In the genomic region with DNA sequence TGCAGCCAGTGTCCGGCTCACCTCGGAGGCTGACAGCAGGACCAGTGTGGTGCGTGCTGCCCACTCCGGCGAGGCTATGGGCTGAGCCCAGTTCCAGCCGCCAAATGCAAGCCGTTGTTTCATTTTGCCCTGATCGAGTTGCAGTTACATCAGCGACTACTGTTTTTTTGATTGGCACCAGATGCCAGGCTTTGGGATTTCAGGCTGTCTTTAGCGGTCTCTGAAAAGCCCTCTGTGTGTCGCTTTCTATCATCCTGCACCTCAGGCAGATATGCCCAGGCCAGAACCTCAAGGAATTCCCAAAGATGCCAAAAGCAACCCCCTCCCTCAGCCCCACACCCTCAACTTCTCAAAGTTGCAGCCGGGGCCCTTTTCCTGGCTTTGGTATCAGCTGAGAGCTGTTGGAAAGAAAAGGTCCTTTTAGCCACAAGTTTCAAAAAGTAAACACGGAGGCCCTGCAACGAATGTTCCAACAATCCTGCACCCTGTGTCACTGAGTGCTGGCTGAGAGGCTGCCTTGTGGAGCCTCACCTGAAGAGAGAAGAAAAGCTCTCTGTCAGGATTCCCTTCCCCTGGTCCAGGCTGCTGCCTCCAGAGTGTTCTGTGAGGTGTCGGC, we compare ENCODE assay signal across 1 cellular context.
TF ChIP-seq lines count a peak whose summit lies in the region.

No MANE protein-coding gene starts in this region.

TF ChIP-seq in HepG2, 621 proteins besides CTCF, POLR2A, EP300 and RAD21 (continued from another document and continues in another):
- TF ChIP-seq, protein P1, sequence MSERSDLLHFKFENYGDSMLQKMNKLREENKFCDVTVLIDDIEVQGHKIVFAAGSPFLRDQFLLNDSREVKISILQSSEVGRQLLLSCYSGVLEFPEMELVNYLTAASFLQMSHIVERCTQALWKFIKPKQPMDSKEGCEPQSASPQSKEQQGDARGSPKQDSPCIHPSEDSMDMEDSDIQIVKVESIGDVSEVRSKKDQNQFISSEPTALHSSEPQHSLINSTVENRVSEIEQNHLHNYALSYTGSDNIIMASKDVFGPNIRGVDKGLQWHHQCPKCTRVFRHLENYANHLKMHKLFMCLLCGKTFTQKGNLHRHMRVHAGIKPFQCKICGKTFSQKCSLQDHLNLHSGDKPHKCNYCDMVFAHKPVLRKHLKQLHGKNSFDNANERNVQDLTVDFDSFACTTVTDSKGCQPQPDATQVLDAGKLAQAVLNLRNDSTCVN (CRISPR knock-in tag; IDR thresholded peaks at IDR 0.05; ENCODE audit: borderline replicate concordance) = no peak
- TF ChIP-seq HMG20A (CRISPR knock-in tag; IDR thresholded peaks at IDR 0.05; ENCODE audit: borderline replicate concordance) = 0 out of 2 replicates have a peak, but pooled peaks have one; percentile 45
- TF ChIP-seq CENPT (CRISPR knock-in tag; IDR thresholded peaks at IDR 0.05; ENCODE audit: low read depth) = no peak
- TF ChIP-seq REXO4 (CRISPR knock-in tag; IDR thresholded peaks at IDR 0.05; ENCODE audit: borderline replicate concordance) = no peak
- TF ChIP-seq ESRRA (CRISPR knock-in tag; IDR thresholded peaks at IDR 0.05; ENCODE audit: low read depth) = no peak
- TF ChIP-seq, protein P2, sequence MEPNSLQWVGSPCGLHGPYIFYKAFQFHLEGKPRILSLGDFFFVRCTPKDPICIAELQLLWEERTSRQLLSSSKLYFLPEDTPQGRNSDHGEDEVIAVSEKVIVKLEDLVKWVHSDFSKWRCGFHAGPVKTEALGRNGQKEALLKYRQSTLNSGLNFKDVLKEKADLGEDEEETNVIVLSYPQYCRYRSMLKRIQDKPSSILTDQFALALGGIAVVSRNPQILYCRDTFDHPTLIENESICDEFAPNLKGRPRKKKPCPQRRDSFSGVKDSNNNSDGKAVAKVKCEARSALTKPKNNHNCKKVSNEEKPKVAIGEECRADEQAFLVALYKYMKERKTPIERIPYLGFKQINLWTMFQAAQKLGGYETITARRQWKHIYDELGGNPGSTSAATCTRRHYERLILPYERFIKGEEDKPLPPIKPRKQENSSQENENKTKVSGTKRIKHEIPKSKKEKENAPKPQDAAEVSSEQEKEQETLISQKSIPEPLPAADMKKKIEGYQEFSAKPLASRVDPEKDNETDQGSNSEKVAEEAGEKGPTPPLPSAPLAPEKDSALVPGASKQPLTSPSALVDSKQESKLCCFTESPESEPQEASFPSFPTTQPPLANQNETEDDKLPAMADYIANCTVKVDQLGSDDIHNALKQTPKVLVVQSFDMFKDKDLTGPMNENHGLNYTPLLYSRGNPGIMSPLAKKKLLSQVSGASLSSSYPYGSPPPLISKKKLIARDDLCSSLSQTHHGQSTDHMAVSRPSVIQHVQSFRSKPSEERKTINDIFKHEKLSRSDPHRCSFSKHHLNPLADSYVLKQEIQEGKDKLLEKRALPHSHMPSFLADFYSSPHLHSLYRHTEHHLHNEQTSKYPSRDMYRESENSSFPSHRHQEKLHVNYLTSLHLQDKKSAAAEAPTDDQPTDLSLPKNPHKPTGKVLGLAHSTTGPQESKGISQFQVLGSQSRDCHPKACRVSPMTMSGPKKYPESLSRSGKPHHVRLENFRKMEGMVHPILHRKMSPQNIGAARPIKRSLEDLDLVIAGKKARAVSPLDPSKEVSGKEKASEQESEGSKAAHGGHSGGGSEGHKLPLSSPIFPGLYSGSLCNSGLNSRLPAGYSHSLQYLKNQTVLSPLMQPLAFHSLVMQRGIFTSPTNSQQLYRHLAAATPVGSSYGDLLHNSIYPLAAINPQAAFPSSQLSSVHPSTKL (CRISPR knock-in tag; IDR thresholded peaks at IDR 0.05) = peak; percentile 81
- TF ChIP-seq ZNF616 (CRISPR knock-in tag; IDR thresholded peaks at IDR 0.05; ENCODE audit: low read depth) = no peak
- no peak for TF ChIP-seq ZNF552 (CRISPR knock-in tag; IDR thresholded peaks at IDR 0.05; ENCODE audit: borderline replicate concordance)
- TF ChIP-seq KDM6A (CRISPR knock-in tag; IDR thresholded peaks at IDR 0.05; ENCODE audit: low read depth) = no peak
- TF ChIP-seq, protein P3, sequence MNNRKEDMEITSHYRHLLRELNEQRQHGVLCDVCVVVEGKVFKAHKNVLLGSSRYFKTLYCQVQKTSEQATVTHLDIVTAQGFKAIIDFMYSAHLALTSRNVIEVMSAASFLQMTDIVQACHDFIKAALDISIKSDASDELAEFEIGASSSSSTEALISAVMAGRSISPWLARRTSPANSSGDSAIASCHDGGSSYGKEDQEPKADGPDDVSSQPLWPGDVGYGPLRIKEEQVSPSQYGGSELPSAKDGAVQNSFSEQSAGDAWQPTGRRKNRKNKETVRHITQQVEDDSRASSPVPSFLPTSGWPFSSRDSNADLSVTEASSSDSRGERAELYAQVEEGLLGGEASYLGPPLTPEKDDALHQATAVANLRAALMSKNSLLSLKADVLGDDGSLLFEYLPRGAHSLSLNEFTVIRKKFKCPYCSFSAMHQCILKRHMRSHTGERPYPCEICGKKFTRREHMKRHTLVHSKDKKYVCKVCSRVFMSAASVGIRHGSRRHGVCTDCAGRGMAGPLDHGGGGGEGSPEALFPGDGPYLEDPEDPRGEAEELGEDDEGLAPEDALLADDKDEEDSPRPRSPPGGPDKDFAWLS (CRISPR knock-in tag; IDR thresholded peaks at IDR 0.05; ENCODE audit: borderline replicate concordance) = no peak
- TF ChIP-seq, protein P4, sequence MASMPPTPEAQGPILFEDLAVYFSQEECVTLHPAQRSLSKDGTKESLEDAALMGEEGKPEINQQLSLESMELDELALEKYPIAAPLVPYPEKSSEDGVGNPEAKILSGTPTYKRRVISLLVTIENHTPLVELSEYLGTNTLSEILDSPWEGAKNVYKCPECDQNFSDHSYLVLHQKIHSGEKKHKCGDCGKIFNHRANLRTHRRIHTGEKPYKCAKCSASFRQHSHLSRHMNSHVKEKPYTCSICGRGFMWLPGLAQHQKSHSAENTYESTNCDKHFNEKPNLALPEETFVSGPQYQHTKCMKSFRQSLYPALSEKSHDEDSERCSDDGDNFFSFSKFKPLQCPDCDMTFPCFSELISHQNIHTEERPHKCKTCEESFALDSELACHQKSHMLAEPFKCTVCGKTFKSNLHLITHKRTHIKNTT (CRISPR knock-in tag; IDR thresholded peaks at IDR 0.05) = no peak
- no peak for TF ChIP-seq TBX3 (IDR thresholded peaks at IDR 0.05; ENCODE audit: borderline replicate concordance)
- no peak for TF ChIP-seq WIZ (CRISPR knock-in tag; IDR thresholded peaks at IDR 0.05)
- TF ChIP-seq ZNF138 (CRISPR knock-in tag; IDR thresholded peaks at IDR 0.05; ENCODE audit: low read depth) = no peak
- TF ChIP-seq, protein P5, sequence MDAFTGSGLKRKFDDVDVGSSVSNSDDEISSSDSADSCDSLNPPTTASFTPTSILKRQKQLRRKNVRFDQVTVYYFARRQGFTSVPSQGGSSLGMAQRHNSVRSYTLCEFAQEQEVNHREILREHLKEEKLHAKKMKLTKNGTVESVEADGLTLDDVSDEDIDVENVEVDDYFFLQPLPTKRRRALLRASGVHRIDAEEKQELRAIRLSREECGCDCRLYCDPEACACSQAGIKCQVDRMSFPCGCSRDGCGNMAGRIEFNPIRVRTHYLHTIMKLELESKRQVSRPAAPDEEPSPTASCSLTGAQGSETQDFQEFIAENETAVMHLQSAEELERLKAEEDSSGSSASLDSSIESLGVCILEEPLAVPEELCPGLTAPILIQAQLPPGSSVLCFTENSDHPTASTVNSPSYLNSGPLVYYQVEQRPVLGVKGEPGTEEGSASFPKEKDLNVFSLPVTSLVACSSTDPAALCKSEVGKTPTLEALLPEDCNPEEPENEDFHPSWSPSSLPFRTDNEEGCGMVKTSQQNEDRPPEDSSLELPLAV (CRISPR knock-in tag; conservative IDR thresholded peaks at IDR 0.05; ENCODE audit: low read depth) = no peak
- TF ChIP-seq PRPF4 (IDR thresholded peaks at IDR 0.05; ENCODE audit: low read depth, low read length, poor library complexity, severe bottlenecking) = no peak
- TF ChIP-seq SMAD3 (CRISPR knock-in tag; IDR thresholded peaks at IDR 0.05) = no peak
- TF ChIP-seq, protein P6, sequence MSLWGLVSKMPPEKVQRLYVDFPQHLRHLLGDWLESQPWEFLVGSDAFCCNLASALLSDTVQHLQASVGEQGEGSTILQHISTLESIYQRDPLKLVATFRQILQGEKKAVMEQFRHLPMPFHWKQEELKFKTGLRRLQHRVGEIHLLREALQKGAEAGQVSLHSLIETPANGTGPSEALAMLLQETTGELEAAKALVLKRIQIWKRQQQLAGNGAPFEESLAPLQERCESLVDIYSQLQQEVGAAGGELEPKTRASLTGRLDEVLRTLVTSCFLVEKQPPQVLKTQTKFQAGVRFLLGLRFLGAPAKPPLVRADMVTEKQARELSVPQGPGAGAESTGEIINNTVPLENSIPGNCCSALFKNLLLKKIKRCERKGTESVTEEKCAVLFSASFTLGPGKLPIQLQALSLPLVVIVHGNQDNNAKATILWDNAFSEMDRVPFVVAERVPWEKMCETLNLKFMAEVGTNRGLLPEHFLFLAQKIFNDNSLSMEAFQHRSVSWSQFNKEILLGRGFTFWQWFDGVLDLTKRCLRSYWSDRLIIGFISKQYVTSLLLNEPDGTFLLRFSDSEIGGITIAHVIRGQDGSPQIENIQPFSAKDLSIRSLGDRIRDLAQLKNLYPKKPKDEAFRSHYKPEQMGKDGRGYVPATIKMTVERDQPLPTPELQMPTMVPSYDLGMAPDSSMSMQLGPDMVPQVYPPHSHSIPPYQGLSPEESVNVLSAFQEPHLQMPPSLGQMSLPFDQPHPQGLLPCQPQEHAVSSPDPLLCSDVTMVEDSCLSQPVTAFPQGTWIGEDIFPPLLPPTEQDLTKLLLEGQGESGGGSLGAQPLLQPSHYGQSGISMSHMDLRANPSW (CRISPR knock-in tag; IDR thresholded peaks at IDR 0.05; ENCODE audit: borderline replicate concordance) = no peak
- no peak for TF ChIP-seq ZNF230 (CRISPR knock-in tag; IDR thresholded peaks at IDR 0.05)
- TF ChIP-seq, protein P7, sequence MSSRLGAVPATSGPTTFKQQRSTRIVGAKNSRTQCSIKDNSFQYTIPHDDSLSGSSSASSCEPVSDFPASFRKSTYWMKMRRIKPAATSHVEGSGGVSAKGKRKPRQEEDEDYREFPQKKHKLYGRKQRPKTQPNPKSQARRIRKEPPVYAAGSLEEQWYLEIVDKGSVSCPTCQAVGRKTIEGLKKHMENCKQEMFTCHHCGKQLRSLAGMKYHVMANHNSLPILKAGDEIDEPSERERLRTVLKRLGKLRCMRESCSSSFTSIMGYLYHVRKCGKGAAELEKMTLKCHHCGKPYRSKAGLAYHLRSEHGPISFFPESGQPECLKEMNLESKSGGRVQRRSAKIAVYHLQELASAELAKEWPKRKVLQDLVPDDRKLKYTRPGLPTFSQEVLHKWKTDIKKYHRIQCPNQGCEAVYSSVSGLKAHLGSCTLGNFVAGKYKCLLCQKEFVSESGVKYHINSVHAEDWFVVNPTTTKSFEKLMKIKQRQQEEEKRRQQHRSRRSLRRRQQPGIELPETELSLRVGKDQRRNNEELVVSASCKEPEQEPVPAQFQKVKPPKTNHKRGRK (CRISPR knock-in tag; IDR thresholded peaks at IDR 0.05) = no peak
- no peak for TF ChIP-seq RBFOX2 (IDR thresholded peaks at IDR 0.05; ENCODE audit: low read depth, low read length)
- TF ChIP-seq, protein P8, sequence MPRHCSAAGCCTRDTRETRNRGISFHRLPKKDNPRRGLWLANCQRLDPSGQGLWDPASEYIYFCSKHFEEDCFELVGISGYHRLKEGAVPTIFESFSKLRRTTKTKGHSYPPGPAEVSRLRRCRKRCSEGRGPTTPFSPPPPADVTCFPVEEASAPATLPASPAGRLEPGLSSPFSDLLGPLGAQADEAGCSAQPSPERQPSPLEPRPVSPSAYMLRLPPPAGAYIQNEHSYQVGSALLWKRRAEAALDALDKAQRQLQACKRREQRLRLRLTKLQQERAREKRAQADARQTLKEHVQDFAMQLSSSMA (CRISPR knock-in tag; IDR thresholded peaks at IDR 0.05) = 0 out of 2 replicates have a peak, but pooled peaks have one; percentile 39
- TF ChIP-seq KDM1A (CRISPR knock-in tag; IDR thresholded peaks at IDR 0.05) = no peak
- TF ChIP-seq ZFP37 (CRISPR knock-in tag; IDR thresholded peaks at IDR 0.05; ENCODE audit: borderline replicate concordance) = no peak
- peak; percentile 63 for TF ChIP-seq ZNF501 (CRISPR knock-in tag; IDR thresholded peaks at IDR 0.05)
- TF ChIP-seq, protein P9, sequence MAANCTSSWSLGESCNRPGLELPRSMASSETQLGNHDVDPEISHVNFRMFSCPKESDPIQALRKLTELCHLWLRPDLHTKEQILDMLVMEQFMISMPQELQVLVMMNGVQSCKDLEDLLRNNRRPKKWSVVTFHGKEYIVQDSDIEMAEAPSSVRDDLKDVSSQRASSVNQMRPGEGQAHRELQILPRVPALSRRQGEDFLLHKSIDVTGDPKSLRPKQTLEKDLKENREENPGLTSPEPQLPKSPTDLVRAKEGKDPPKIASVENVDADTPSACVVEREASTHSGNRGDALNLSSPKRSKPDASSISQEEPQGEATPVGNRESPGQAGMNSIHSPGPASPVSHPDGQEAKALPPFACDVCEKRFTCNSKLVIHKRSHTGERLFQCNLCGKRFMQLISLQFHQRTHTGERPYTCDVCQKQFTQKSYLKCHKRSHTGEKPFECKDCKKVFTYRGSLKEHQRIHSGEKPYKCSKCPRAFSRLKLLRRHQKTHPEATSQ (CRISPR knock-in tag; IDR thresholded peaks at IDR 0.05; ENCODE audit: borderline replicate concordance) = no peak
- TF ChIP-seq GLI4 (CRISPR knock-in tag; IDR thresholded peaks at IDR 0.05; ENCODE audit: borderline replicate concordance) = no peak
- TF ChIP-seq ZNF34 (CRISPR knock-in tag; IDR thresholded peaks at IDR 0.05; ENCODE audit: borderline replicate concordance) = no peak
- TF ChIP-seq RFXANK (CRISPR knock-in tag; IDR thresholded peaks at IDR 0.05) = no peak
- TF ChIP-seq CBX1 (IDR thresholded peaks at IDR 0.05; ENCODE audit: low read depth) = no peak
- no peak for TF ChIP-seq ONECUT2 (CRISPR knock-in tag; IDR thresholded peaks at IDR 0.05)
- peak; percentile 66 for TF ChIP-seq SAP130 (CRISPR knock-in tag; IDR thresholded peaks at IDR 0.05; ENCODE audit: low read depth)
- TF ChIP-seq KLF11 (CRISPR knock-in tag; IDR thresholded peaks at IDR 0.05) = no peak; the same call in 1 of the 2 replicates
- TF ChIP-seq DPF2 (CRISPR knock-in tag; IDR thresholded peaks at IDR 0.05; ENCODE audit: borderline replicate concordance, low read depth) = peak; percentile 36; the same call in 1 of the 2 replicates
- TF ChIP-seq KMT2A (CRISPR knock-in tag; IDR thresholded peaks at IDR 0.05) = 0 out of 2 replicates have a peak, but pooled peaks have one; percentile 27
- TF ChIP-seq NPAS2 (CRISPR knock-in tag; IDR thresholded peaks at IDR 0.05; ENCODE audit: borderline replicate concordance) = no peak
- TF ChIP-seq, protein P10, sequence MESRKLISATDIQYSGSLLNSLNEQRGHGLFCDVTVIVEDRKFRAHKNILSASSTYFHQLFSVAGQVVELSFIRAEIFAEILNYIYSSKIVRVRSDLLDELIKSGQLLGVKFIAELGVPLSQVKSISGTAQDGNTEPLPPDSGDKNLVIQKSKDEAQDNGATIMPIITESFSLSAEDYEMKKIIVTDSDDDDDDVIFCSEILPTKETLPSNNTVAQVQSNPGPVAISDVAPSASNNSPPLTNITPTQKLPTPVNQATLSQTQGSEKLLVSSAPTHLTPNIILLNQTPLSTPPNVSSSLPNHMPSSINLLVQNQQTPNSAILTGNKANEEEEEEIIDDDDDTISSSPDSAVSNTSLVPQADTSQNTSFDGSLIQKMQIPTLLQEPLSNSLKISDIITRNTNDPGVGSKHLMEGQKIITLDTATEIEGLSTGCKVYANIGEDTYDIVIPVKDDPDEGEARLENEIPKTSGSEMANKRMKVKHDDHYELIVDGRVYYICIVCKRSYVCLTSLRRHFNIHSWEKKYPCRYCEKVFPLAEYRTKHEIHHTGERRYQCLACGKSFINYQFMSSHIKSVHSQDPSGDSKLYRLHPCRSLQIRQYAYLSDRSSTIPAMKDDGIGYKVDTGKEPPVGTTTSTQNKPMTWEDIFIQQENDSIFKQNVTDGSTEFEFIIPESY (CRISPR knock-in tag; IDR thresholded peaks at IDR 0.05) = peak; percentile 86
- TF ChIP-seq BCL6 (CRISPR knock-in tag; IDR thresholded peaks at IDR 0.05) = peak; percentile 65; the same call in 1 of the 2 replicates
- no peak for TF ChIP-seq TGIF2 (CRISPR knock-in tag; IDR thresholded peaks at IDR 0.05)
- TF ChIP-seq KAT2B (IDR thresholded peaks at IDR 0.05; ENCODE audit: borderline replicate concordance, low read depth, low read length) = no peak
- TF ChIP-seq MIXL1 (CRISPR knock-in tag; IDR thresholded peaks at IDR 0.05) = no peak
- TF ChIP-seq FIP1L1 (IDR thresholded peaks at IDR 0.05; ENCODE audit: borderline replicate concordance, insufficient read depth, low read depth, low read length) = no peak
